ENCODE assay signal across 32 cellular contexts in the genomic region with DNA sequence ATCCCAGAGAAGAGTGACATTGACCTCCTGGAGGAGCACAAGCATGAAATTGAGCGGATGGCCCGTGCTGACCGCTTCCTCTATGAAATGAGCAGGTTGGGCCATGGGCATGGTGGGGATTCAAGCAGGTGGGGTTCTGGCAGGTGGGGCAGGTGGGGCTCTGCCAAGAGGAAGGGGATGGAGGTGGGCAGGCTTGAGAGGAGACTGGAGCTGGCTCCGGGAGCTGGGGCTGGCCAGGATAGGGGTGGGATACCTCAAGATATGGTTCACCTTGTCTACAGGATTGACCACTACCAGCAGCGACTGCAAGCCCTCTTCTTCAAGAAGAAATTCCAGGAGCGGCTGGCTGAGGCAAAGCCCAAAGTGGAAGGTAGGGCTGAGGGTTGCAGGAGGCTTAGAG. TPM values are rescaled to one million over a fixed set of nuclear protein-coding genes. Genes with fewer than 3 reads are reported as not detected.
"Had no signal": no experiment of that assay in that cellular context is flagged by ENCODE, and none has a peak within 500 bp of the region (broad histone marks: within the 10 kb centered on the region; RNA-seq: fewer than 3 reads in every experiment).

No MANE protein-coding gene starts in this region.

- H3K27me3 ChIP-seq: ascending aorta, MG63, Peyer's patch, SJSA1 had no signal

- H3K27ac ChIP-seq: Peyer's patch, SJSA1 had no signal

- H3K36me3 ChIP-seq: MG63, SJSA1 had no signal

- H3K9me3 Mint-ChIP-seq: activated CD4-positive, alpha-beta T cell treated with anti-CD3 and anti-CD28 coated beads, Interleukin-2, amount 10 ng/mL, durations not matched to agents 7 days and 5 days; activated naive CD8-positive, alpha-beta T cell treated with anti-CD3 and anti-CD28 coated beads for 36 hours; activated T-cell treated with anti-CD3 and anti-CD28 coated beads, Interleukin-2, amount 50 U/mL, for 4 hours; activated T-helper 17 cell treated with anti-CD3 and anti-CD28 coated beads, Interleukin-2, amount 50 U/mL, for 72 hours; T-helper 1 cell treated with Interleukin-12 subunit alpha and Interleukin-12 subunit beta and Interleukin-4 antibody, amounts not matched to agents 30 μg/mL and 1 μg/mL, for 36 hours; T-helper 2 cell treated with Interferon-gamma antibody and Interleukin-4, amounts not matched to agents 5 μg/mL and 100 μg/mL, for 36 hours had no signal

- H3K4me3 Mint-ChIP-seq: activated CD4-positive, alpha-beta T cell treated with anti-CD3 and anti-CD28 coated beads, Interleukin-2, amount 10 ng/mL, durations not matched to agents 7 days and 5 days; activated CD8-positive, alpha-beta T cell treated with anti-CD3 and anti-CD28 coated beads, Interleukin-2, amount 10 ng/mL, durations not matched to agents 7 days and 5 days; activated naive CD8-positive, alpha-beta T cell treated with anti-CD3 and anti-CD28 coated beads for 36 hours; activated T-cell treated with anti-CD3 and anti-CD28 coated beads, Interleukin-2, amount 50 U/mL, for 4 hours; activated T-helper 17 cell treated with anti-CD3 and anti-CD28 coated beads, Interleukin-2, amount 50 U/mL, for 72 hours; T-helper 1 cell treated with Interleukin-12 subunit alpha and Interleukin-12 subunit beta and Interleukin-4 antibody, amounts not matched to agents 30 μg/mL and 1 μg/mL, for 36 hours; T-helper 2 cell treated with Interferon-gamma antibody and Interleukin-4, amounts not matched to agents 5 μg/mL and 100 μg/mL, for 36 hours had no signal

- H3K4me1 Mint-ChIP-seq: activated CD4-positive, alpha-beta T cell treated with anti-CD3 and anti-CD28 coated beads, Interleukin-2, amount 10 ng/mL, durations not matched to agents 7 days and 5 days; activated naive CD8-positive, alpha-beta T cell treated with anti-CD3 and anti-CD28 coated beads for 36 hours; activated T-helper 17 cell treated with anti-CD3 and anti-CD28 coated beads, Interleukin-2, amount 50 U/mL, for 72 hours had no signal

- H3K4me3 ChIP-seq: ascending aorta, MG63, Peyer's patch, SJSA1 had no signal

- H3K4me2 ChIP-seq: SK-N-SH had no signal

- ATAC-seq: activated CD8-positive, alpha-beta T cell treated with anti-CD3 and anti-CD28 coated beads, Interleukin-2, amount 10 ng/mL, durations not matched to agents 7 days and 5 days; activated T-cell treated with anti-CD3 and anti-CD28 coated beads, Interleukin-2, amount 50 U/mL, for 4 hours; activated T-helper 17 cell treated with anti-CD3 and anti-CD28 coated beads, Interleukin-2, amount 50 U/mL, for 72 hours; PC-3 had no signal

- DNase-seq: activated CD4-positive, alpha-beta T cell treated with anti-CD3 and anti-CD28 coated beads, Interleukin-2, amount 10 ng/mL, durations not matched to agents 7 days and 5 days; activated CD4-positive, alpha-beta T cell treated with anti-CD3 and anti-CD28 coated beads, Interleukin-2, amount 50 U/mL, for 48 hours; activated CD8-positive, alpha-beta T cell treated with anti-CD3 and anti-CD28 coated beads, Interleukin-2, amount 10 ng/mL, durations not matched to agents 7 days and 5 days; activated naive CD4-positive, alpha-beta T cell; activated naive CD4-positive, alpha-beta T cell treated with anti-CD3 and anti-CD28 coated beads, Interleukin-2, amount 50 U/mL, for 16 hours; activated naive CD8-positive, alpha-beta T cell treated with anti-CD3 and anti-CD28 coated beads for 36 hours; activated T-cell treated with anti-CD3 and anti-CD28 coated beads for 4 hours; activated T-cell treated with anti-CD3 and anti-CD28 coated beads, Interleukin-2, amount 50 U/mL, for 4 hours; amniotic stem cell; Kasumi-1; KG1; MG63; NCI-H1048; NCI-H1105 treated with DMSO at 0.1 percent for 48 hours; NCI-H1436; NCI-H1694; NCI-H1930; NCI-H2081 treated with DMSO at 0.1 percent for 48 hours; NCI-H226; NCI-H446 treated with DMSO at 0.1 percent for 48 hours; NCI-H524; NK-92 treated with Interleukin-12 subunit alpha and Interleukin-12 subunit beta, amount 100 ng/mL, for 24 hours; PC-3; Peyer's patch; RPMI8226; SHP77 treated with DMSO at 0.1 percent for 48 hours; SK-N-SH had no signal

- H3K9me3 ChIP-seq: ascending aorta, MG63, Peyer's patch, SJSA1, SK-N-SH had no signal

- H3K36me3 Mint-ChIP-seq: activated naive CD8-positive, alpha-beta T cell treated with anti-CD3 and anti-CD28 coated beads for 36 hours had no signal

- H3K27ac Mint-ChIP-seq: activated CD4-positive, alpha-beta T cell treated with anti-CD3 and anti-CD28 coated beads, Interleukin-2, amount 10 ng/mL, durations not matched to agents 7 days and 5 days; activated CD8-positive, alpha-beta T cell treated with anti-CD3 and anti-CD28 coated beads, Interleukin-2, amount 10 ng/mL, durations not matched to agents 7 days and 5 days; activated naive CD8-positive, alpha-beta T cell treated with anti-CD3 and anti-CD28 coated beads for 36 hours; activated T-helper 17 cell treated with anti-CD3 and anti-CD28 coated beads, Interleukin-2, amount 50 U/mL, for 72 hours; T-helper 1 cell treated with Interleukin-12 subunit alpha and Interleukin-12 subunit beta and Interleukin-4 antibody, amounts not matched to agents 30 μg/mL and 1 μg/mL, for 36 hours; T-helper 2 cell treated with Interferon-gamma antibody and Interleukin-4, amounts not matched to agents 5 μg/mL and 100 μg/mL, for 36 hours had no signal

RNA-seq across cellular contexts. Expression of a gene that starts 42.9 kb away (rescaled TPM):
- total RNA-seq: activated CD8-positive, alpha-beta T cell treated with anti-CD3 and anti-CD28 coated beads, Interleukin-2, amount 10 ng/mL, durations not matched to agents 7 days and 5 days had no signal
